Comparison of ENCODE assay signal across 16 cellular contexts in genomic region chr5:42360061-42360460, GRCh38.
DNase-seq lines count a peak whose midpoint lies in the region; TF ChIP-seq lines count a peak whose summit lies in the region.
"Had no signal": no experiment of that assay in that cellular context is flagged by ENCODE, and none has a peak within 500 bp of the region (broad histone marks: within the 10 kb centered on the region; RNA-seq: fewer than 3 reads in every experiment).

No MANE protein-coding gene starts in this region.

- peak overlapping the region; percentile 22 for H2AFZ ChIP-seq in osteoblast (ENCODE audit: low read length)

- peak overlapping the region; percentile 35; the same call in 1 of the 2 replicates for H3K9ac ChIP-seq in ES-I3 (ENCODE audit: low read depth, low read length)
- H3K9ac ChIP-seq: SK-N-SH had no signal

- H3K27me3 ChIP-seq in osteoblast (ENCODE audit: insufficient read depth, low read length) = no peaks in the 10 kb centered on the region
- H3K27me3 ChIP-seq: heart right ventricle, spleen, testis had no signal

- H3K4me1 ChIP-seq in ES-I3 (ENCODE audit: insufficient read depth, low read length) = peaks cover 26% of the 10 kb centered on the region
- no peaks in the 10 kb centered on the region for H3K4me1 ChIP-seq in osteoblast (ENCODE audit: insufficient read depth, low read length)
- H3K4me1 ChIP-seq: spleen, testis had no signal

- DNase-seq in RKO (ENCODE audit: low spot score) (peak; percentile 56), fibroblast of pulmonary artery (ENCODE audit: low read depth) (peak; percentile 65), osteoblast (ENCODE audit: insufficient read length, low spot score, missing footprints) (peak; percentile 41), OCI-M2 (lab: John Stamatoyannopoulos, UW; ENCODE audit: unreplicated experiment) (no peak), GOT3 (lab: John Stamatoyannopoulos, UW) (no peak)
- no peak for DNase-seq in stimulated activated naive CD4-positive, alpha-beta T cell (lab: John Stamatoyannopoulos, UW)
- DNase-seq in stimulated activated CD4-positive, alpha-beta T cell treated with anti-CD3 and anti-CD28 coated beads, Interleukin-4, amount 100 ng/mL, for 4 hours = no peak
- DNase-seq: activated CD8-positive, alpha-beta T cell treated with anti-CD3 and anti-CD28 coated beads for 36 hours; activated effector memory CD4-positive, alpha-beta T cell treated with anti-CD3 and anti-CD28 coated beads, Interleukin-2, amount 50 U/mL, for 16 hours; DMS153; heart right ventricle; NCI-H2171; SK-N-SH; spleen; testis had no signal

- no peaks in the 10 kb centered on the region for H3K9me3 ChIP-seq in ES-I3 (ENCODE audit: control insufficient read depth, insufficient read depth, low read length)
- H3K9me3 ChIP-seq in osteoblast (ENCODE audit: low read depth, low read length) = no peaks in the 10 kb centered on the region
- H3K9me3 ChIP-seq: SK-N-SH, testis had no signal

- H3K27ac ChIP-seq in osteoblast (ENCODE audit: low read depth, low read length) = no peak overlapping the region
- H3K27ac ChIP-seq: heart right ventricle, spleen, testis had no signal

- H3K79me2 ChIP-seq in osteoblast (ENCODE audit: insufficient read depth, low read length) = no peaks in the 10 kb centered on the region

- no peak for TF ChIP-seq CTCF in fibroblast of pulmonary artery (IDR thresholded peaks at IDR 0.05; ENCODE audit: low read length, missing control alignments)
- no peak for TF ChIP-seq CTCF in osteoblast (IDR thresholded peaks at IDR 0.05; ENCODE audit: extremely low read depth, low read depth, low read length)

- no peak overlapping the region for H3K4me3 ChIP-seq in fibroblast of pulmonary artery (replicated peaks; ENCODE audit: low read depth, low read length)
- H3K4me3 ChIP-seq in osteoblast (ENCODE audit: insufficient read depth, low read length) = no peak overlapping the region
- H3K4me3 ChIP-seq: heart right ventricle, spleen, testis had no signal

- no peak overlapping the region for H3K4me2 ChIP-seq in osteoblast (ENCODE audit: insufficient read depth, low read length)
- H3K4me2 ChIP-seq: SK-N-SH had no signal

- H4K20me1 ChIP-seq in osteoblast (ENCODE audit: insufficient read depth, low read length) = no peaks in the 10 kb centered on the region

- H3K36me3 ChIP-seq in ES-I3 (ENCODE audit: insufficient read depth, low read length) (no peaks in the 10 kb centered on the region), osteoblast (ENCODE audit: insufficient read depth, low read length) (no peaks in the 10 kb centered on the region)
- H3K36me3 ChIP-seq: heart right ventricle, spleen had no signal

Comparison
In these comparisons a context has a peak if more than half of its experiments do, and no peak if none do; other contexts are left out.
1. DNase-seq: peak in RKO (single experiment), fibroblast of pulmonary artery (single experiment) and osteoblast (single experiment); none in stimulated activated naive CD4-positive, alpha-beta T cell (0 of 6), OCI-M2 (single experiment), stimulated activated CD4-positive, alpha-beta T cell treated with anti-CD3 and anti-CD28 coated beads, Interleukin-4, amount 100 ng/mL, for 4 hours (0 of 2) and GOT3 (single experiment).